Comparison of ENCODE assay signal across 25 cellular contexts in genomic region chrX:79515529-79515928, GRCh38.
DNase-seq lines count a peak whose midpoint lies in the region; ATAC-seq, FAIRE-seq and TF ChIP-seq lines count a peak whose summit lies in the region.
"Had no signal": no experiment of that assay in that cellular context is flagged by ENCODE, and none has a peak within 500 bp of the region (broad histone marks: within the 10 kb centered on the region; RNA-seq: fewer than 3 reads in every experiment).

No MANE protein-coding gene starts in this region.

- no peak overlapping the region for H3K14ac ChIP-seq in H1 (ENCODE audit: insufficient read length)

- no peak overlapping the region for H4K91ac ChIP-seq in H1 (replicated peaks; ENCODE audit: insufficient read length, low read length)

- H3K36me3 ChIP-seq in SK-N-SH (replicated peaks in 1 of 2; ENCODE audit: control insufficient read depth in 1 of 2, insufficient read depth in 2 of 2, low read length in 1 of 2) (no peaks in the 10 kb centered on the region), HUES6 (ENCODE audit: control insufficient read depth, insufficient read depth, low read length) (no peaks in the 10 kb centered on the region), H1 (ENCODE audit: control insufficient read depth in 2 of 4, insufficient read depth in 4 of 4, low read length in 3 of 4) (no peaks in the 10 kb centered on the region)

- DNase-seq in SK-N-SH, result no peak
- peak in 1 of 2 experiments; percentile 42 for DNase-seq in H1 (ENCODE audit: low read depth in 1 of 2, low spot score in 2 of 2)
- DNase-seq in T-helper 1 cell, result no peak
- no peak for DNase-seq in endothelial cell (ENCODE audit: low spot score)
- DNase-seq: CD8-positive, alpha-beta memory T cell; DMS153; DND-41; H7; NCI-H1092; NCI-H146; NCI-H1930; NCI-H2107; NCI-H524; NCI-H748 treated with DMSO at 0.1 percent for 48 hours; NK-92 treated with Interleukin-12 subunit alpha and Interleukin-12 subunit beta, amount 100 ng/mL, for 24 hours; SHP77 had no signal

- no peak overlapping the region for H3K27ac Mint-ChIP-seq in endothelial cell (ENCODE audit: unreplicated experiment)
- H3K27ac Mint-ChIP-seq: CD14-positive monocyte; T-helper 1 cell treated with Interleukin-12 subunit alpha and Interleukin-12 subunit beta and Interleukin-4 antibody, amounts not matched to agents 30 μg/mL and 1 μg/mL, for 36 hours had no signal

- H3K36me3 Mint-ChIP-seq in endothelial cell (ENCODE audit: low read depth, unreplicated experiment), result no peaks in the 10 kb centered on the region
- H3K36me3 Mint-ChIP-seq: CD14-positive monocyte; CD8-positive, alpha-beta memory T cell had no signal

- peaks cover 3% of the 10 kb centered on the region for H3K27me3 Mint-ChIP-seq in endothelial cell (ENCODE audit: unreplicated experiment)

- H3K4me1 Mint-ChIP-seq in endothelial cell (ENCODE audit: unreplicated experiment), result no peaks in the 10 kb centered on the region
- H3K4me1 Mint-ChIP-seq: CD14-positive monocyte; CD8-positive, alpha-beta memory T cell had no signal

- no peaks in the 10 kb centered on the region for H3K23me2 ChIP-seq in H1 (ENCODE audit: low read depth, low read length)

- peak; percentile 21; the same call in 1 of the 2 replicates for TF ChIP-seq CTCF in SK-N-SH (IDR thresholded peaks at IDR 0.05)
- peak; percentile 2 to 31 (median 10); a peak in 2 of 4 replicates for TF ChIP-seq CTCF in H1 (IDR thresholded peaks at IDR 0.05; ENCODE audit: control extremely low read depth in 1 of 3, insufficient read depth in 1 of 3, low read depth in 1 of 3, low read length in 3 of 3)
- TF ChIP-seq CTCF in endothelial cell (IDR thresholded peaks at IDR 0.05; ENCODE audit: unreplicated experiment), result no peak

- TF ChIP-seq RAD21 in SK-N-SH (IDR thresholded peaks at IDR 0.05; ENCODE audit: low read length) (no peak), H1 (IDR thresholded peaks at IDR 0.05 in 1 of 2, conservative IDR thresholded peaks at IDR 0.05 in 1 of 2; ENCODE audit: low read depth in 2 of 2, low read length in 2 of 2) (no peak)

- H3K4ac ChIP-seq in H1 (replicated peaks; ENCODE audit: insufficient read length, low read depth, low read length), result no peak overlapping the region

- no peak overlapping the region for H3K27ac ChIP-seq in SK-N-SH (ENCODE audit: low read depth in 2 of 2, low read length in 1 of 2)
- H3K27ac ChIP-seq in HUES6 (ENCODE audit: low read depth, low read length), result no peak overlapping the region
- H3K27ac ChIP-seq in H1 (ENCODE audit: low read depth, low read length), result no peak overlapping the region
- H3K27ac ChIP-seq: A549, HL-60, RWPE1 had no signal

- H3K79me2 ChIP-seq in SK-N-SH (ENCODE audit: insufficient read depth), result no peaks in the 10 kb centered on the region
- H3K79me2 ChIP-seq in H1 (ENCODE audit: control insufficient read depth in 1 of 2, insufficient read depth in 2 of 2, low read length in 2 of 2), result no peaks in the 10 kb centered on the region

- H2BK12ac ChIP-seq in H1 (ENCODE audit: low read depth, low read length), result no peak overlapping the region

- H3K4me1 ChIP-seq in SK-N-SH (ENCODE audit: control insufficient read depth in 1 of 2, insufficient read depth in 2 of 2, low read depth in 1 of 2, low read length in 1 of 2) (no peaks in the 10 kb centered on the region), HUES6 (ENCODE audit: control insufficient read depth, insufficient read depth, low read length) (no peaks in the 10 kb centered on the region), H1 (replicated peaks in 1 of 4; ENCODE audit: control insufficient read depth in 3 of 4, insufficient read depth in 4 of 4, low read length in 3 of 4) (no peaks in the 10 kb centered on the region)
- H3K4me1 ChIP-seq: A549 had no signal

- H2BK15ac ChIP-seq in H1 (ENCODE audit: low read length), result no peak overlapping the region

- CTCF ChIA-PET in SK-N-SH (lab: Yijun Ruan, JAX), result no interaction called here
- CTCF ChIA-PET in H1 (lab: Charles Lee; ENCODE audit: partially characterized antibody), result no interaction called here

- H3K9me3 ChIP-seq in SK-N-SH (no peaks in the 10 kb centered on the region), HUES6 (ENCODE audit: control insufficient read depth, insufficient read depth, low read depth, low read length) (peaks cover 5% of the 10 kb centered on the region; the same call in 1 of the 2 replicates), H1 (ENCODE audit: insufficient read depth in 2 of 2, low read depth in 1 of 2, low read length in 1 of 2) (no peaks in the 10 kb centered on the region)
- H3K9me3 ChIP-seq: A549 had no signal

- H2AK5ac ChIP-seq in H1 (ENCODE audit: low read depth, low read length), result no peak overlapping the region

- no peak overlapping the region for H4K5ac ChIP-seq in H1 (ENCODE audit: insufficient read length, low read depth, low read length)

- H3K4me3 Mint-ChIP-seq in endothelial cell (ENCODE audit: unreplicated experiment), result no peak overlapping the region
- H3K4me3 Mint-ChIP-seq: CD14-positive monocyte; CD8-positive, alpha-beta memory T cell; T-helper 1 cell treated with Interleukin-12 subunit alpha and Interleukin-12 subunit beta and Interleukin-4 antibody, amounts not matched to agents 30 μg/mL and 1 μg/mL, for 36 hours had no signal

- no peak overlapping the region for H2BK20ac ChIP-seq in H1 (ENCODE audit: low read length)

- H2BK120ac ChIP-seq in H1 (replicated peaks; ENCODE audit: low read depth, low read length), result no peak overlapping the region

- H3K27me3 ChIP-seq in SK-N-SH (ENCODE audit: insufficient read depth), result no peaks in the 10 kb centered on the region
- H3K27me3 ChIP-seq in HUES6 (ENCODE audit: control insufficient read depth, insufficient read depth, low read length), result no peaks in the 10 kb centered on the region; the same call in 1 of the 2 replicates
- no peaks in the 10 kb centered on the region for H3K27me3 ChIP-seq in H1 (replicated peaks in 1 of 4; ENCODE audit: control insufficient read depth in 3 of 4, extremely low read depth in 1 of 4, insufficient read depth in 3 of 4, low read length in 3 of 4)

- H3K56ac ChIP-seq in H1 (replicated peaks; ENCODE audit: insufficient read length, low read depth, low read length), result no peak overlapping the region

- no peak overlapping the region for H2AFZ ChIP-seq in SK-N-SH (ENCODE audit: low read depth)
- H2AFZ ChIP-seq in H1 (ENCODE audit: low read length), result no peak overlapping the region

- H3F3A ChIP-seq in SK-N-SH (replicated peaks; ENCODE audit: insufficient read depth), result no peaks in the 10 kb centered on the region

- H2BK5ac ChIP-seq in H1 (ENCODE audit: low read depth, low read length), result no peak overlapping the region

- ATAC-seq in SK-N-SH treated with all-trans-retinoic acid at 6 μM for 48 hours, result no peak
- ATAC-seq in HG02970 (IDR thresholded peaks at IDR 0.05; ENCODE audit: low FRiP score, unreplicated experiment), result no peak
- ATAC-seq: A549, Panc1 had no signal

- H3K23ac ChIP-seq in H1 (ENCODE audit: insufficient read length), result no peak overlapping the region

- no peak overlapping the region for H3K18ac ChIP-seq in H1 (ENCODE audit: extremely low read depth, low read length)

- H3K9ac ChIP-seq in SK-N-SH (no peak overlapping the region), HUES6 (ENCODE audit: low read length) (peak overlapping the region; percentile 55), H1 (replicated peaks in 1 of 4; ENCODE audit: extremely low read depth in 1 of 4, low read depth in 3 of 4, low read length in 3 of 4) (no peak overlapping the region)

- no peak for FAIRE-seq in H1 (lab: Jason Lieb, UNC)

- no peak for TF ChIP-seq POLR2A in H1 (IDR thresholded peaks at IDR 0.05; ENCODE audit: control extremely low read depth in 1 of 2, low read depth in 2 of 2, low read length in 2 of 2)

- POLR2A ChIA-PET in SK-N-SH (lab: Yijun Ruan, JAX) (no interaction called here), H1 (lab: Charles Lee; ENCODE audit: partially characterized antibody) (no interaction called here)

- no peak overlapping the region for H3K4me3 ChIP-seq in SK-N-SH (ENCODE audit: low read depth in 2 of 2, low read length in 1 of 2)
- H3K4me3 ChIP-seq in HUES6 (ENCODE audit: low read depth, low read length), result no peak overlapping the region
- H3K4me3 ChIP-seq in H1 (ENCODE audit: extremely low read depth in 1 of 4, insufficient read depth in 2 of 4, low read depth in 3 of 4, low read length in 4 of 4), result no peak overlapping the region
- H3K4me3 ChIP-seq: A549 had no signal

- 13% methylated on average over 7 of the region's 7 CpGs for WGBS in SK-N-SH (ENCODE audit: low lambda C conversion rate)
- WGBS in H1 (ENCODE audit: extremely low coverage in 1 of 2, insufficient coverage in 1 of 2, insufficient read length in 1 of 2, insufficient replicate concordance in 2 of 2, low coverage in 1 of 2, low lambda C conversion rate in 2 of 2, missing lambda C conversion rate in 1 of 2), 2 experiments, result 89% methylated on average over 1 of the region's 7 CpGs; no CpG with 5 or more reads in 1 of the 2 experiments

- H3K4me2 ChIP-seq in SK-N-SH (no peak overlapping the region), H1 (ENCODE audit: insufficient read depth in 1 of 2, low read depth in 2 of 2, low read length in 2 of 2) (no peak overlapping the region)
- H3K4me2 ChIP-seq: A549 had no signal

- H4K8ac ChIP-seq in H1 (ENCODE audit: extremely low read depth, insufficient read depth, low read length), result no peak overlapping the region

- no peaks in the 10 kb centered on the region for H4K20me1 ChIP-seq in SK-N-SH (ENCODE audit: insufficient read depth)
- H4K20me1 ChIP-seq in H1 (replicated peaks in 1 of 2; ENCODE audit: control insufficient read depth in 1 of 2, insufficient read depth in 2 of 2, low read length in 2 of 2), result no peaks in the 10 kb centered on the region

- no peaks in the 10 kb centered on the region for H3K9me3 Mint-ChIP-seq in endothelial cell (ENCODE audit: unreplicated experiment)
- H3K9me3 Mint-ChIP-seq: T-helper 1 cell treated with Interleukin-12 subunit alpha and Interleukin-12 subunit beta and Interleukin-4 antibody, amounts not matched to agents 30 μg/mL and 1 μg/mL, for 36 hours had no signal

- H3K79me1 ChIP-seq in H1 (ENCODE audit: low read depth, low read length), result no peaks in the 10 kb centered on the region

- TF ChIP-seq EP300 in SK-N-SH (IDR thresholded peaks at IDR 0.05; ENCODE audit: borderline replicate concordance in 1 of 2, low read depth in 1 of 2, low read length in 1 of 2) (no peak), H1 (IDR thresholded peaks at IDR 0.05; ENCODE audit: borderline replicate concordance in 1 of 2, low read depth in 2 of 2, low read length in 2 of 2) (no peak)

- no peaks in the 10 kb centered on the region for H3K9me2 ChIP-seq in SK-N-SH

TF ChIP-seq in SK-N-SH, 30 proteins besides CTCF, POLR2A, EP300 and RAD21 (continues in another document):
- TF ChIP-seq MXI1 (IDR thresholded peaks at IDR 0.05; ENCODE audit: low read depth, low read length), result no peak
- TF ChIP-seq SMC3 (IDR thresholded peaks at IDR 0.05; ENCODE audit: low read depth, low read length), result no peak

TF ChIP-seq in SK-N-SH treated with all-trans-retinoic acid at 6 μM for 48 hours, 23 proteins besides CTCF, POLR2A, EP300 and RAD21 (continues in another document):
- TF ChIP-seq RARB (CRISPR knock-in tag; IDR thresholded peaks at IDR 0.05) (no peak), SNAI2 (CRISPR knock-in tag; IDR thresholded peaks at IDR 0.05) (no peak), ESRRG (CRISPR knock-in tag; IDR thresholded peaks at IDR 0.05) (no peak)

TF ChIP-seq in H1, 55 proteins besides CTCF, POLR2A, EP300 and RAD21 (continues in another document):
- TF ChIP-seq SIRT6 (IDR thresholded peaks at IDR 0.05; ENCODE audit: low read length) (no peak), NANOG (IDR thresholded peaks at IDR 0.05; ENCODE audit: insufficient read depth, low read depth, low read length, poor library complexity, severe bottlenecking) (no peak)

Comparison
In these comparisons a context has a peak if more than half of its experiments do, and no peak if none do; other contexts are left out.
1. Of the 17 proteins assayed by ChIP-seq in both H1 and SK-N-SH: peak only in H1: none; only in SK-N-SH: none; in both: CTCF; in neither: 16.